In genomic region chr2:144659731-144660275, GRCh38 we compare ENCODE assay signal across 8 cellular contexts.
DNase-seq lines count a peak whose midpoint lies in the region; ATAC-seq and TF ChIP-seq lines count a peak whose summit lies in the region.

No MANE protein-coding gene starts in this region.

- no peaks in the 10 kb centered on the region for H3K4me1 Mint-ChIP-seq in activated CD4-positive, alpha-beta T cell treated with anti-CD3 and anti-CD28 coated beads, Interleukin-2, amount 10 ng/mL, durations not matched to agents 7 days and 5 days

- peak; percentile 17 for DNase-seq in activated CD4-positive, alpha-beta T cell treated with anti-CD3 and anti-CD28 coated beads, Interleukin-2, amount 10 ng/mL, durations not matched to agents 7 days and 5 days
- peak; percentile 76 for DNase-seq in fibroblast of villous mesenchyme (ENCODE audit: low read depth)
- DNase-seq in stimulated activated CD8-positive, alpha-beta memory T cell treated with anti-CD3 and anti-CD28 coated beads, Interleukin-4, amount 100 ng/mL, for 4 hours (ENCODE audit: low read depth in 2 of 2, low spot score in 1 of 2) = peak; percentile 27 to 63
- DNase-seq in DMS153 (lab: John Stamatoyannopoulos, UW) = no peak
- DNase-seq in hepatic stellate cell (ENCODE audit: low spot score) = no peak
- DNase-seq in foreskin melanocyte = no peak

- H3K4me3 Mint-ChIP-seq in activated CD4-positive, alpha-beta T cell treated with anti-CD3 and anti-CD28 coated beads, Interleukin-2, amount 10 ng/mL, durations not matched to agents 7 days and 5 days = no peak overlapping the region

- no peak overlapping the region for H3K4me3 ChIP-seq in fibroblast of villous mesenchyme (ENCODE audit: low read depth, low read length)

- peaks cover 1% of the 10 kb centered on the region for H3K27me3 Mint-ChIP-seq in activated CD4-positive, alpha-beta T cell treated with anti-CD3 and anti-CD28 coated beads, Interleukin-2, amount 10 ng/mL, durations not matched to agents 7 days and 5 days

- ATAC-seq in HG03378 (IDR thresholded peaks at IDR 0.05; ENCODE audit: unreplicated experiment) (peak; percentile 95), HG03139 (IDR thresholded peaks at IDR 0.05; ENCODE audit: unreplicated experiment) (no peak)

- H3K27ac Mint-ChIP-seq in activated CD4-positive, alpha-beta T cell treated with anti-CD3 and anti-CD28 coated beads, Interleukin-2, amount 10 ng/mL, durations not matched to agents 7 days and 5 days = no peak overlapping the region

- no peaks in the 10 kb centered on the region for H3K36me3 Mint-ChIP-seq in activated CD4-positive, alpha-beta T cell treated with anti-CD3 and anti-CD28 coated beads, Interleukin-2, amount 10 ng/mL, durations not matched to agents 7 days and 5 days (ENCODE audit: low read depth)

- H3K9me3 Mint-ChIP-seq in activated CD4-positive, alpha-beta T cell treated with anti-CD3 and anti-CD28 coated beads, Interleukin-2, amount 10 ng/mL, durations not matched to agents 7 days and 5 days = no peaks in the 10 kb centered on the region

- CTCF ChIA-PET in activated CD4-positive, alpha-beta T cell treated with anti-CD3 and anti-CD28 coated beads, Interleukin-2, amount 10 ng/mL, durations not matched to agents 7 days and 5 days (lab: Charles Lee) = no interaction called here

- no peak for TF ChIP-seq CTCF in fibroblast of villous mesenchyme (IDR thresholded peaks at IDR 0.05; ENCODE audit: insufficient read depth, low read depth, low read length)

- POLR2A ChIA-PET in activated CD4-positive, alpha-beta T cell treated with anti-CD3 and anti-CD28 coated beads, Interleukin-2, amount 10 ng/mL, durations not matched to agents 7 days and 5 days (lab: Charles Lee) = no interaction called here

Comparison
In these comparisons a context has a peak if more than half of its experiments do, and no peak if none do; other contexts are left out.
1. DNase-seq: peak in activated CD4-positive, alpha-beta T cell treated with anti-CD3 and anti-CD28 coated beads, Interleukin-2, amount 10 ng/mL, durations not matched to agents 7 days and 5 days (single experiment), fibroblast of villous mesenchyme (single experiment) and stimulated activated CD8-positive, alpha-beta memory T cell treated with anti-CD3 and anti-CD28 coated beads, Interleukin-4, amount 100 ng/mL, for 4 hours (2 of 2); none in DMS153 (single experiment), hepatic stellate cell (single experiment) and foreskin melanocyte (single experiment).